In the genomic region with DNA sequence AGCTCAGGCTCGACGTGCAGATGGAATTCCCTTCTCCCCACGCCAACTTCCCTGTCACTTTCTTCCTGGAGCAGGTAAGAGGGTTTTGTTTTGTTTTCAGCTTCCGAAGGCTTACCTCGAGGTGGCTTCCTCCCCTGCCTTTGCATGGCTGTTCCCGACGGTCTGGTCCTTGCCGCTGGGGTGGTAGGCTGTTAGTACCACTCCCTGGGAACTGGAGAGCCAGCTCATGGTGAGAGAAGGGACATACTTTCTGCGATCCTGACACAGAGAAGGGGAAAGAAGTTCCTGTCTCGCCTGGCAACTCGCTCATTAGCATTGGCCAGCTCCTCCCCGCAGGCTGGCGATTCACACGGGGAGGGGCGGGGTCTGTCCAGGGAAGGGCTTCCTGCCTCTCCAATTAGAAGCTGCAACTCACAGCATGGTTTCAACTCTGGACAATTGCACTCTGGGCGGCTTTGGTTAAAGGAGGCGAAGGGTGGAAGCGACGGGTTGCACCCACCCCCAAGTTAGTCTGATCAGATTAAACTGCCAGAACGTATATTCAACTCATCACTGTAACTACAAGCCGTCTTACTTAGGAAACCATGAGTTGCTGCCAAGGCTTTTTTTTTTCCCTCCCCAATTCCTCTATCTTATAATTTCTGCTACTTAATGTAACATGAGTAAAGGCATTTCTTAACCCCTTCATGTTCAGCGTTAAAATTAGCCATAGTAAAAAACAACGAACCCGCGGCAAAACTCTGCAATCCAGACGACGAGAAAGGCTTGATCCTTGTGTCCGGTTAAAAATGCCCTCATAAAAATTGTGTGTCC, we compare ENCODE assay signal across 8 cellular contexts. TPM values are rescaled to one million over a fixed set of nuclear protein-coding genes. Genes with fewer than 3 reads are reported as not detected.
DNase-seq lines count a peak whose midpoint lies in the region; ATAC-seq lines count a peak whose summit lies in the region.

A gene with protein sequence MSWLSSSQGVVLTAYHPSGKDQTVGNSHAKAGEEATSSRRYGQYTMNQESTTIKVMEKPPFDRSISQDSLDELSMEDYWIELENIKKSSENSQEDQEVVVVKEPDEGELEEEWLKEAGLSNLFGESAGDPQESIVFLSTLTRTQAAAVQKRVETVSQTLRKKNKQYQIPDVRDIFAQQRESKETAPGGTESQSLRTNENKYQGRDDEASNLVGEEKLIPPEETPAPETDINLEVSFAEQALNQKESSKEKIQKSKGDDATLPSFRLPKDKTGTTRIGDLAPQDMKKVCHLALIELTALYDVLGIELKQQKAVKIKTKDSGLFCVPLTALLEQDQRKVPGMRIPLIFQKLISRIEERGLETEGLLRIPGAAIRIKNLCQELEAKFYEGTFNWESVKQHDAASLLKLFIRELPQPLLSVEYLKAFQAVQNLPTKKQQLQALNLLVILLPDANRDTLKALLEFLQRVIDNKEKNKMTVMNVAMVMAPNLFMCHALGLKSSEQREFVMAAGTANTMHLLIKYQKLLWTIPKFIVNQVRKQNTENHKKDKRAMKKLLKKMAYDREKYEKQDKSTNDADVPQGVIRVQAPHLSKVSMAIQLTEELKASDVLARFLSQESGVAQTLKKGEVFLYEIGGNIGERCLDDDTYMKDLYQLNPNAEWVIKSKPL (minus strand): TSS at position 269 of the 813 bp plus-strand sequence. CDS start 41 bp downstream, at position 228.

- CTCF ChIA-PET in activated CD8-positive, alpha-beta T cell treated with anti-CD3 and anti-CD28 coated beads, Interleukin-2, amount 10 ng/mL, durations not matched to agents 7 days and 5 days (lab: Charles Lee), result interaction anchor here (0.7 to 2.8 kb wide), 15 partner anchors 10 to 311 kb away, joined by 3 to 12 read pairs (median 6); no protein-coding TSS in a partner anchor

- POLR2A ChIA-PET in activated CD8-positive, alpha-beta T cell treated with anti-CD3 and anti-CD28 coated beads, Interleukin-2, amount 10 ng/mL, durations not matched to agents 7 days and 5 days (lab: Charles Lee), result interaction anchor here (0.9 to 3.0 kb wide), 6 partner anchors 9 to 210 kb away, joined by 3 to 13 read pairs (median 4); no protein-coding TSS in a partner anchor

- no peaks in the 10 kb centered on the region for H3K9me3 ChIP-seq in effector memory CD4-positive, alpha-beta T cell (ENCODE audit: control insufficient read depth, low read length)

- peaks cover 5% of the 10 kb centered on the region for H3K4me1 ChIP-seq in effector memory CD4-positive, alpha-beta T cell (ENCODE audit: control insufficient read depth, insufficient read depth, low read length, poor library complexity, severe bottlenecking)

- H3K27ac Mint-ChIP-seq in activated CD8-positive, alpha-beta T cell treated with anti-CD3 and anti-CD28 coated beads, Interleukin-2, amount 10 ng/mL, durations not matched to agents 7 days and 5 days, result peak within 1 kb of the TSS; percentile 86
- peak within 1 kb of the TSS; percentile 56 for H3K27ac Mint-ChIP-seq in memory B cell

- DNase-seq in AG08396 (ENCODE audit: low spot score) (peak; percentile 83), NCI-H774 (lab: John Stamatoyannopoulos, UW) (peak; percentile 92), memory B cell (ENCODE audit: low spot score in 2 of 2) (peak; percentile 33 to 47)
- DNase-seq in activated CD8-positive, alpha-beta T cell treated with anti-CD3 and anti-CD28 coated beads, Interleukin-2, amount 10 ng/mL, durations not matched to agents 7 days and 5 days, result peak; percentile 83
- DNase-seq in effector memory CD4-positive, alpha-beta T cell, result peak; percentile 59 to 66 (median 62)
- DNase-seq in stimulated activated CD8-positive, alpha-beta memory T cell treated with anti-CD3 and anti-CD28 coated beads, Interleukin-12 subunit alpha, Interleukin-12 subunit beta, amount 100 ng/mL, for 4 hours (ENCODE audit: low read depth), result peak; percentile 53

- no peaks in the 10 kb centered on the region for H3K27me3 Mint-ChIP-seq in activated CD8-positive, alpha-beta T cell treated with anti-CD3 and anti-CD28 coated beads, Interleukin-2, amount 10 ng/mL, durations not matched to agents 7 days and 5 days (ENCODE audit: low read depth)
- no peaks in the 10 kb centered on the region for H3K27me3 Mint-ChIP-seq in memory B cell

- H3K27ac ChIP-seq in effector memory CD4-positive, alpha-beta T cell (ENCODE audit: insufficient read depth, low read length, poor library complexity, severe bottlenecking), result peak within 1 kb of the TSS; percentile 58

- H3K36me3 ChIP-seq in effector memory CD4-positive, alpha-beta T cell (ENCODE audit: control insufficient read depth, insufficient read depth, low read length), result no peaks in the 10 kb centered on the region

- H3K4me1 Mint-ChIP-seq in activated CD8-positive, alpha-beta T cell treated with anti-CD3 and anti-CD28 coated beads, Interleukin-2, amount 10 ng/mL, durations not matched to agents 7 days and 5 days (ENCODE audit: low read depth), result peaks cover 48% of the 10 kb centered on the region
- peaks cover 23% of the 10 kb centered on the region for H3K4me1 Mint-ChIP-seq in memory B cell

- H3K9me3 Mint-ChIP-seq in activated CD8-positive, alpha-beta T cell treated with anti-CD3 and anti-CD28 coated beads, Interleukin-2, amount 10 ng/mL, durations not matched to agents 7 days and 5 days (ENCODE audit: insufficient read depth), result no peaks in the 10 kb centered on the region
- H3K9me3 Mint-ChIP-seq in memory B cell, result no peaks in the 10 kb centered on the region

- H3K36me3 Mint-ChIP-seq in activated CD8-positive, alpha-beta T cell treated with anti-CD3 and anti-CD28 coated beads, Interleukin-2, amount 10 ng/mL, durations not matched to agents 7 days and 5 days (ENCODE audit: low read depth), result peaks cover 16% of the 10 kb centered on the region
- H3K36me3 Mint-ChIP-seq in memory B cell, result peaks cover under 1% of the 10 kb centered on the region

- H3K4me3 ChIP-seq in effector memory CD4-positive, alpha-beta T cell (ENCODE audit: insufficient read depth, low read depth, low read length, poor library complexity, severe bottlenecking), result peak within 1 kb of the TSS; percentile 93

- peak; percentile 91 for ATAC-seq in GM18870 (IDR thresholded peaks at IDR 0.05; ENCODE audit: unreplicated experiment)
- ATAC-seq in HG03108 (IDR thresholded peaks at IDR 0.05; ENCODE audit: unreplicated experiment), result peak; percentile 96
- ATAC-seq in activated CD8-positive, alpha-beta T cell treated with anti-CD3 and anti-CD28 coated beads, Interleukin-2, amount 10 ng/mL, durations not matched to agents 7 days and 5 days, result peak; percentile 98
- ATAC-seq in memory B cell (ENCODE audit: low read depth), result peak; percentile 86

- no peaks in the 10 kb centered on the region for H3K27me3 ChIP-seq in effector memory CD4-positive, alpha-beta T cell (replicated peaks; ENCODE audit: control insufficient read depth, insufficient read depth, low read length, poor library complexity, severe bottlenecking)

- peak within 1 kb of the TSS; percentile 96 for H3K4me3 Mint-ChIP-seq in activated CD8-positive, alpha-beta T cell treated with anti-CD3 and anti-CD28 coated beads, Interleukin-2, amount 10 ng/mL, durations not matched to agents 7 days and 5 days
- peak within 1 kb of the TSS; percentile 90 for H3K4me3 Mint-ChIP-seq in memory B cell

RNA-seq across cellular contexts. Expression of the gene that starts here (rescaled TPM):
- 10 to 100 TPM; 11.9 to 12.1 TPM for total RNA-seq in activated CD8-positive, alpha-beta T cell treated with anti-CD3 and anti-CD28 coated beads, Interleukin-2, amount 10 ng/mL, durations not matched to agents 7 days and 5 days

Comparison
In these comparisons a context has a peak if more than half of its experiments do, and no peak if none do; other contexts are left out.
1. Peak in every context shown above with its lines: DNase-seq, ATAC-seq, H3K4me3 ChIP-seq and H3K27ac ChIP-seq.
2. DNase-seq: peak in every context shown above with its lines; median percentile 92 in NCI-H774; 83 in AG08396; 83 in activated CD8-positive, alpha-beta T cell treated with anti-CD3 and anti-CD28 coated beads, Interleukin-2, amount 10 ng/mL, durations not matched to agents 7 days and 5 days; 62 in effector memory CD4-positive, alpha-beta T cell; 53 in stimulated activated CD8-positive, alpha-beta memory T cell treated with anti-CD3 and anti-CD28 coated beads, Interleukin-12 subunit alpha, Interleukin-12 subunit beta, amount 100 ng/mL, for 4 hours; 40 in memory B cell.